8 cellular contexts compared by ENCODE assay signal in genomic region chr14:99684356-99684952, GRCh38. TPM values are rescaled to one million over a fixed set of nuclear protein-coding genes. Genes with fewer than 3 reads are reported as not detected.
A peak's percentile ranks its signal among the peaks of the same experiment; 100 is the strongest.
DNase-seq lines count a peak whose midpoint lies in the region; ATAC-seq and TF ChIP-seq lines count a peak whose summit lies in the region.

No MANE protein-coding gene starts in this region.

- no peaks in the 10 kb centered on the region for H3K36me3 ChIP-seq in GM23338 (ENCODE audit: insufficient read depth)
- no peaks in the 10 kb centered on the region for H3K36me3 ChIP-seq in OCI-LY7 (ENCODE audit: insufficient read depth, low read length)

- BruUV-seq in OCI-LY7 (replicated peaks; lab: Mats Ljungman, UMichigan): no TSS peak

- H3K27me3 ChIP-seq in GM23338 (ENCODE audit: insufficient read depth): no peaks in the 10 kb centered on the region

- H3K27ac Mint-ChIP-seq in GM23338: no peak overlapping the region

- peak overlapping the region; percentile 86 for H3K4me2 ChIP-seq in GM23338
- peak overlapping the region; percentile 88 for H3K4me2 ChIP-seq in OCI-LY7 (ENCODE audit: low read length)

- H3K79me2 ChIP-seq in GM23338 (replicated peaks; ENCODE audit: insufficient read depth) (no peaks in the 10 kb centered on the region), OCI-LY7 (ENCODE audit: insufficient read depth, low read depth, low read length) (no peaks in the 10 kb centered on the region)

- intact Hi-C loops in OCI-LY7 (cut with micrococcal nuclease; ENCODE audit: unreplicated experiment) (loop anchor here (1.0 to 5.0 kb wide), 3 partner anchors 20 to 383 kb away; partner anchors contain the start of genes CCDC85C and EVL), left colon (cut with DNase I, micrococcal nuclease) (no loop called here)

- H3K9me2 ChIP-seq in GM23338 (ENCODE audit: insufficient read depth) (no peaks in the 10 kb centered on the region), OCI-LY7 (ENCODE audit: insufficient read depth, low read length) (no peaks in the 10 kb centered on the region)

- DNase-seq in GM23338 (ENCODE audit: low spot score): no peak
- DNase-seq in OCI-LY7 (ENCODE audit: low spot score): peak; percentile 62
- peak in 1 of 49 donors; percentile 78 for DNase-seq in substantia nigra (lab: John Stamatoyannopoulos, UW)
- no peak for DNase-seq in SHP77 (lab: John Stamatoyannopoulos, UW)
- DNase-seq in left colon: no peak
- no peak for DNase-seq in stimulated activated CD4-positive, alpha-beta T cell treated with anti-CD3 and anti-CD28 coated beads, Interleukin-2, amount 100 ng/mL, for 48 hours

- CTCF ChIA-PET in OCI-LY7 (lab: Charles Lee; ENCODE audit: unreplicated experiment): interaction anchor here (0.5 to 0.7 kb wide), 2 partner anchors 16 to 36 kb away, joined by 4 read pairs; no protein-coding TSS in a partner anchor

- no peaks in the 10 kb centered on the region; the same call in 1 of the 3 replicates for H3K36me3 Mint-ChIP-seq in GM23338 (ENCODE audit: low read depth)

- H3K27ac ChIP-seq in GM23338 (ENCODE audit: low read depth) (no peak overlapping the region), OCI-LY7 (ENCODE audit: low read depth, low read length, poor library complexity, severe bottlenecking) (peak overlapping the region; percentile 32), substantia nigra (ENCODE audit: low read depth, low read length, poor library complexity, severe bottlenecking) (peak overlapping the region; percentile 35)

- no peaks in the 10 kb centered on the region for H3F3A ChIP-seq in GM23338 (replicated peaks; ENCODE audit: low read depth)

- peaks cover under 1% of the 10 kb centered on the region; the same call in 1 of the 3 replicates for H3K9me3 Mint-ChIP-seq in GM23338

- H3K9me3 ChIP-seq in OCI-LY7 (ENCODE audit: low read length): no peaks in the 10 kb centered on the region

- H3K27me3 Mint-ChIP-seq in GM23338 (ENCODE audit: insufficient read depth, low read depth, poor library complexity): peaks cover 15% of the 10 kb centered on the region

- H3K4me3 ChIP-seq in GM23338: peak overlapping the region; percentile 75
- peak overlapping the region; percentile 75 for H3K4me3 ChIP-seq in OCI-LY7 (ENCODE audit: low read depth, low read length, poor library complexity, severe bottlenecking)
- peak overlapping the region; percentile 66 for H3K4me3 ChIP-seq in iPS-11a (ENCODE audit: low read depth, low read length)

- H2AFZ ChIP-seq in GM23338: peak overlapping the region; percentile 91; the same call in 1 of the 2 replicates
- H2AFZ ChIP-seq in OCI-LY7 (ENCODE audit: low read length): no peak overlapping the region

- H3K4me3 Mint-ChIP-seq in GM23338: peak overlapping the region; percentile 67

- peak; percentile 39 for ATAC-seq in GM18502 (IDR thresholded peaks at IDR 0.05; ENCODE audit: poor library complexity, unreplicated experiment)
- ATAC-seq in GM23338: peak; percentile 34
- ATAC-seq in left colon: no peak

- peaks cover 34% of the 10 kb centered on the region for H3K4me1 Mint-ChIP-seq in GM23338

- POLR2A ChIA-PET in OCI-LY7 (lab: Charles Lee): interaction anchor here (0.6 to 1.3 kb wide), 9 partner anchors 12 to 612 kb away, joined by 3 to 5 read pairs (median 3); partner anchors contain the start of gene CCNK

- peaks cover 11% of the 10 kb centered on the region for H3K4me1 ChIP-seq in GM23338 (ENCODE audit: insufficient read depth)
- peaks cover 42% of the 10 kb centered on the region for H3K4me1 ChIP-seq in OCI-LY7 (ENCODE audit: insufficient read depth, low read length, poor library complexity, severe bottlenecking)

- TF ChIP-seq CTCF in GM23338 (conservative IDR thresholded peaks at IDR 0.05; ENCODE audit: low read depth in 2 of 2) (no peak), OCI-LY7 (conservative IDR thresholded peaks at IDR 0.05; ENCODE audit: low read length) (no peak)

- H4K20me1 ChIP-seq in GM23338 (replicated peaks; ENCODE audit: insufficient read depth): no peaks in the 10 kb centered on the region
- no peaks in the 10 kb centered on the region for H4K20me1 ChIP-seq in OCI-LY7 (ENCODE audit: insufficient read depth, low read length)

TF ChIP-seq in GM23338, 12 proteins besides CTCF, POLR2A, EP300 and RAD21 (continues in another document):
- TF ChIP-seq EZH2 (IDR thresholded peaks at IDR 0.05; ENCODE audit: low read depth, unreplicated experiment) (no peak), STAT1 (IDR thresholded peaks at IDR 0.05; ENCODE audit: unreplicated experiment) (no peak), JUNB (IDR thresholded peaks at IDR 0.05; ENCODE audit: unreplicated experiment) (no peak), CREB1 (CRISPR knock-in tag; IDR thresholded peaks at IDR 0.05; ENCODE audit: low read depth) (no peak), POLR2AphosphoS5 (IDR thresholded peaks at IDR 0.05; ENCODE audit: low read depth) (no peak), EZH2phosphoT487 (IDR thresholded peaks at IDR 0.05; ENCODE audit: unreplicated experiment) (no peak)
- TF ChIP-seq, protein P1, sequence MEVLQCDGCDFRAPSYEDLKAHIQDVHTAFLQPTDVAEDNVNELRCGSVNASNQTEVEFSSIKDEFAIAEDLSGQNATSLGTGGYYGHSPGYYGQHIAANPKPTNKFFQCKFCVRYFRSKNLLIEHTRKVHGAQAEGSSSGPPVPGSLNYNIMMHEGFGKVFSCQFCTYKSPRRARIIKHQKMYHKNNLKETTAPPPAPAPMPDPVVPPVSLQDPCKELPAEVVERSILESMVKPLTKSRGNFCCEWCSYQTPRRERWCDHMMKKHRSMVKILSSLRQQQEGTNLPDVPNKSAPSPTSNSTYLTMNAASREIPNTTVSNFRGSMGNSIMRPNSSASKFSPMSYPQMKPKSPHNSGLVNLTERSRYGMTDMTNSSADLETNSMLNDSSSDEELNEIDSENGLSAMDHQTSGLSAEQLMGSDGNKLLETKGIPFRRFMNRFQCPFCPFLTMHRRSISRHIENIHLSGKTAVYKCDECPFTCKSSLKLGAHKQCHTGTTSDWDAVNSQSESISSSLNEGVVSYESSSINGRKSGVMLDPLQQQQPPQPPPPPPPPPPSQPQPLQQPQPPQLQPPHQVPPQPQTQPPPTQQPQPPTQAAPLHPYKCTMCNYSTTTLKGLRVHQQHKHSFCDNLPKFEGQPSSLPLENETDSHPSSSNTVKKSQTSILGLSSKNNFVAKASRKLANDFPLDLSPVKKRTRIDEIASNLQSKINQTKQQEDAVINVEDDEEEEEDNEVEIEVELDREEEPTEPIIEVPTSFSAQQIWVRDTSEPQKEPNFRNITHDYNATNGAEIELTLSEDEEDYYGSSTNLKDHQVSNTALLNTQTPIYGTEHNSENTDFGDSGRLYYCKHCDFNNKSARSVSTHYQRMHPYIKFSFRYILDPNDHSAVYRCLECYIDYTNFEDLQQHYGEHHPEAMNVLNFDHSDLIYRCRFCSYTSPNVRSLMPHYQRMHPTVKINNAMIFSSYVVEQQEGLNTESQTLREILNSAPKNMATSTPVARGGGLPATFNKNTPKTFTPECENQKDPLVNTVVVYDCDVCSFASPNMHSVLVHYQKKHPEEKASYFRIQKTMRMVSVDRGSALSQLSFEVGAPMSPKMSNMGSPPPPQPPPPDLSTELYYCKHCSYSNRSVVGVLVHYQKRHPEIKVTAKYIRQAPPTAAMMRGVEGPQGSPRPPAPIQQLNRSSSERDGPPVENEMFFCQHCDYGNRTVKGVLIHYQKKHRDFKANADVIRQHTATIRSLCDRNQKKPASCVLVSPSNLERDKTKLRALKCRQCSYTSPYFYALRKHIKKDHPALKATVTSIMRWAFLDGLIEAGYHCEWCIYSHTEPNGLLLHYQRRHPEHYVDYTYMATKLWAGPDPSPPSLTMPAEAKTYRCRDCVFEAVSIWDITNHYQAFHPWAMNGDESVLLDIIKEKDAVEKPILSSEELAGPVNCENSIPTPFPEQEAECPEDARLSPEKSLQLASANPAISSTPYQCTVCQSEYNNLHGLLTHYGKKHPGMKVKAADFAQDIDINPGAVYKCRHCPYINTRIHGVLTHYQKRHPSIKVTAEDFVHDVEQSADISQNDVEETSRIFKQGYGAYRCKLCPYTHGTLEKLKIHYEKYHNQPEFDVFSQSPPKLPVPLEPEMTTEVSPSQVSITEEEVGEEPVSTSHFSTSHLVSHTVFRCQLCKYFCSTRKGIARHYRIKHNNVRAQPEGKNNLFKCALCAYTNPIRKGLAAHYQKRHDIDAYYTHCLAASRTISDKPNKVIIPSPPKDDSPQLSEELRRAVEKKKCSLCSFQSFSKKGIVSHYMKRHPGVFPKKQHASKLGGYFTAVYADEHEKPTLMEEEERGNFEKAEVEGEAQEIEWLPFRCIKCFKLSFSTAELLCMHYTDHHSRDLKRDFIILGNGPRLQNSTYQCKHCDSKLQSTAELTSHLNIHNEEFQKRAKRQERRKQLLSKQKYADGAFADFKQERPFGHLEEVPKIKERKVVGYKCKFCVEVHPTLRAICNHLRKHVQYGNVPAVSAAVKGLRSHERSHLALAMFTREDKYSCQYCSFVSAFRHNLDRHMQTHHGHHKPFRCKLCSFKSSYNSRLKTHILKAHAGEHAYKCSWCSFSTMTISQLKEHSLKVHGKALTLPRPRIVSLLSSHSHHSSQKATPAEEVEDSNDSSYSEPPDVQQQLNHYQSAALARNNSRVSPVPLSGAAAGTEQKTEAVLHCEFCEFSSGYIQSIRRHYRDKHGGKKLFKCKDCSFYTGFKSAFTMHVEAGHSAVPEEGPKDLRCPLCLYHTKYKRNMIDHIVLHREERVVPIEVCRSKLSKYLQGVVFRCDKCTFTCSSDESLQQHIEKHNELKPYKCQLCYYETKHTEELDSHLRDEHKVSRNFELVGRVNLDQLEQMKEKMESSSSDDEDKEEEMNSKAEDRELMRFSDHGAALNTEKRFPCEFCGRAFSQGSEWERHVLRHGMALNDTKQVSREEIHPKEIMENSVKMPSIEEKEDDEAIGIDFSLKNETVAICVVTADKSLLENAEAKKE (CRISPR knock-in tag; IDR thresholded peaks at IDR 0.05): no peak
- TF ChIP-seq, protein P2, sequence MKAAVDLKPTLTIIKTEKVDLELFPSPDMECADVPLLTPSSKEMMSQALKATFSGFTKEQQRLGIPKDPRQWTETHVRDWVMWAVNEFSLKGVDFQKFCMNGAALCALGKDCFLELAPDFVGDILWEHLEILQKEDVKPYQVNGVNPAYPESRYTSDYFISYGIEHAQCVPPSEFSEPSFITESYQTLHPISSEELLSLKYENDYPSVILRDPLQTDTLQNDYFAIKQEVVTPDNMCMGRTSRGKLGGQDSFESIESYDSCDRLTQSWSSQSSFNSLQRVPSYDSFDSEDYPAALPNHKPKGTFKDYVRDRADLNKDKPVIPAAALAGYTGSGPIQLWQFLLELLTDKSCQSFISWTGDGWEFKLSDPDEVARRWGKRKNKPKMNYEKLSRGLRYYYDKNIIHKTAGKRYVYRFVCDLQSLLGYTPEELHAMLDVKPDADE (IDR thresholded peaks at IDR 0.05): no peak

RNA-seq across cellular contexts. Expression of gene CYP46A1, which starts 0.4 kb away (rescaled TPM):
- 0.47 and 0.59 TPM in 2 replicates for total RNA-seq in GM23338 (2014; rRNA removed; shearing (Covaris generic))
- polyA plus RNA-seq in GM23338 (2016; fragmentation: Nextera tagmentation; extraction: Ambion mirVana): 0.47 and 0.66 TPM in 2 replicates
- 2.0 and 4.1 TPM in 2 replicates for total RNA-seq in OCI-LY7 (2014; rRNA removed; shearing (Covaris generic))
- 10.8 and 11.0 TPM in 2 replicates for total RNA-seq in OCI-LY7 (2022)
- total RNA-seq in left colon: under 1 TPM; 0.09 to 0.45 TPM

RNA-seq across cellular contexts. Expression of gene HHIPL1, which starts 39.5 kb away (rescaled TPM):
- 1.6 and 2.0 TPM in 2 replicates for total RNA-seq in GM23338 (2014; rRNA removed; shearing (Covaris generic))
- polyA plus RNA-seq in GM23338 (2016; fragmentation: Nextera tagmentation; extraction: Ambion mirVana): 1.9 TPM in 2 replicates
- 0.25 and 1.5 TPM in 2 replicates for total RNA-seq in OCI-LY7 (2014; rRNA removed; shearing (Covaris generic))
- 0.61 and 0.72 TPM in 2 replicates for total RNA-seq in OCI-LY7 (2022)
- 1 to 10 TPM in 1 of 2 donors, under 1 TPM in 1; 0.31 to 1.0 TPM for total RNA-seq in left colon
